ENCODE assay signal across 11 cellular contexts in genomic region chr12:132194056-132194455, GRCh38. TPM values are rescaled to one million over a fixed set of nuclear protein-coding genes. Genes with fewer than 3 reads are reported as not detected.
DNase-seq lines count a peak whose midpoint lies in the region; ATAC-seq, FAIRE-seq and TF ChIP-seq lines count a peak whose summit lies in the region.
"Had no signal": no experiment of that assay in that cellular context is flagged by ENCODE, and none has a peak within 500 bp of the region (broad histone marks: within the 10 kb centered on the region; RNA-seq: fewer than 3 reads in every experiment).

No MANE protein-coding gene starts in this region.

- no peak for TF ChIP-seq POLR2A in K562 (conservative IDR thresholded peaks at IDR 0.05)

- no peaks in the 10 kb centered on the region for H3K79me2 ChIP-seq in K562 (ENCODE audit: control insufficient read depth, insufficient read depth, low read length)

- peaks cover 4% of the 10 kb centered on the region for H3K36me3 Mint-ChIP-seq in activated CD4-positive, alpha-beta memory T cell treated with anti-CD3 and anti-CD28 coated beads for 36 hours
- peaks cover 7% of the 10 kb centered on the region for H3K36me3 Mint-ChIP-seq in activated CD4-positive, alpha-beta memory T cell treated with anti-CD3 and anti-CD28 coated beads, Interleukin-2, amount 10 ng/mL, durations not matched to agents 7 days and 5 days (ENCODE audit: low read depth)
- peaks cover 4% of the 10 kb centered on the region for H3K36me3 Mint-ChIP-seq in nephron progenitor cell (ENCODE audit: low read depth)

- DNase-seq in activated CD4-positive, alpha-beta memory T cell treated with anti-CD3 and anti-CD28 coated beads for 36 hours = peak; percentile 52
- DNase-seq in activated CD4-positive, alpha-beta memory T cell treated with anti-CD3 and anti-CD28 coated beads, Interleukin-2, amount 10 ng/mL, durations not matched to agents 7 days and 5 days = no peak
- DNase-seq in HuH-7.5 (ENCODE audit: low spot score) = peak; percentile 59
- peak; percentile 62 to 72 (median 66) for DNase-seq in K562 (ENCODE audit: extremely low read depth in 1 of 4, low spot score in 3 of 4)
- no peak for DNase-seq in nephron progenitor cell
- no peak for DNase-seq in globus pallidus (ENCODE audit: low spot score)
- DNase-seq in NCI-H2196 (lab: John Stamatoyannopoulos, UW; ENCODE audit: unreplicated experiment) = no peak
- DNase-seq: NCI-H2029 had no signal

- no peak overlapping the region for H3K27ac Mint-ChIP-seq in activated CD4-positive, alpha-beta memory T cell treated with anti-CD3 and anti-CD28 coated beads for 36 hours
- no peak overlapping the region for H3K27ac Mint-ChIP-seq in activated CD4-positive, alpha-beta memory T cell treated with anti-CD3 and anti-CD28 coated beads, Interleukin-2, amount 10 ng/mL, durations not matched to agents 7 days and 5 days
- no peak overlapping the region for H3K27ac Mint-ChIP-seq in nephron progenitor cell

- H3K36me3 ChIP-seq in K562 (ENCODE audit: control insufficient read depth, insufficient read depth, low read length) = no peaks in the 10 kb centered on the region
- H3K36me3 ChIP-seq: thoracic aorta had no signal

- no peak for TF ChIP-seq EP300 in K562 (IDR thresholded peaks at IDR 0.05; ENCODE audit: low read length)

- H3K4me3 ChIP-seq in K562 = no peak overlapping the region
- H3K4me3 ChIP-seq: thoracic aorta had no signal

- no peak overlapping the region for H3K9ac ChIP-seq in K562 (ENCODE audit: insufficient read depth in 1 of 2, low read depth in 2 of 2, low read length in 2 of 2)

- CTCF ChIA-PET in activated CD4-positive, alpha-beta memory T cell treated with anti-CD3 and anti-CD28 coated beads for 36 hours (lab: Charles Lee) = interaction anchor here (1.1 to 2.0 kb wide), 2 partner anchors 31 to 33 kb away, joined by 3 to 5 read pairs; no protein-coding TSS in a partner anchor
- CTCF ChIA-PET in activated CD4-positive, alpha-beta memory T cell treated with anti-CD3 and anti-CD28 coated beads, Interleukin-2, amount 10 ng/mL, durations not matched to agents 7 days and 5 days (lab: Charles Lee) = interaction anchor here (0.9 kb wide), 1 partner anchor 40 kb away, joined by 6 read pairs; no protein-coding TSS in a partner anchor
- CTCF ChIA-PET in K562 (lab: Yijun Ruan, JAX; ENCODE audit: low intra/inter-chr PET ratio) = no interaction called here

- no TSS peak for BruUV-seq in K562 (replicated peaks; lab: Mats Ljungman, UMichigan)

- peaks cover 19% of the 10 kb centered on the region for H3K9me3 ChIP-seq in K562 (replicated peaks; ENCODE audit: control insufficient read depth, insufficient read depth, low read depth, low read length)

- no peaks in the 10 kb centered on the region for H3K27me3 Mint-ChIP-seq in activated CD4-positive, alpha-beta memory T cell treated with anti-CD3 and anti-CD28 coated beads for 36 hours
- no peaks in the 10 kb centered on the region for H3K27me3 Mint-ChIP-seq in activated CD4-positive, alpha-beta memory T cell treated with anti-CD3 and anti-CD28 coated beads, Interleukin-2, amount 10 ng/mL, durations not matched to agents 7 days and 5 days
- H3K27me3 Mint-ChIP-seq in nephron progenitor cell (ENCODE audit: low read depth, poor library complexity) = peaks cover 50% of the 10 kb centered on the region

- no peaks in the 10 kb centered on the region for H3K9me1 ChIP-seq in K562 (ENCODE audit: control insufficient read depth, insufficient read depth, low read length)

- in situ Hi-C loops in K562 (cut with MboI) = no loop called here

- peaks cover 13% of the 10 kb centered on the region for H3K4me1 Mint-ChIP-seq in activated CD4-positive, alpha-beta memory T cell treated with anti-CD3 and anti-CD28 coated beads for 36 hours (ENCODE audit: low read depth)
- H3K4me1 Mint-ChIP-seq in activated CD4-positive, alpha-beta memory T cell treated with anti-CD3 and anti-CD28 coated beads, Interleukin-2, amount 10 ng/mL, durations not matched to agents 7 days and 5 days = peaks cover 12% of the 10 kb centered on the region
- peaks cover 24% of the 10 kb centered on the region for H3K4me1 Mint-ChIP-seq in nephron progenitor cell

- intact Hi-C loops in activated CD4-positive, alpha-beta memory T cell treated with anti-CD3 and anti-CD28 coated beads for 36 hours (cut with micrococcal nuclease) = no loop called here
- intact Hi-C loops in K562 (cut with micrococcal nuclease) = no loop called here

- peaks cover 22 to 65% of the 10 kb centered on the region in 2 experiments; a peak in 4 of 5 replicates for H3K27me3 ChIP-seq in K562 (ENCODE audit: control insufficient read depth in 2 of 2, insufficient read depth in 2 of 2, low read length in 2 of 2)

- POLR2A ChIA-PET in activated CD4-positive, alpha-beta memory T cell treated with anti-CD3 and anti-CD28 coated beads for 36 hours (lab: Charles Lee) = no interaction called here
- POLR2A ChIA-PET in activated CD4-positive, alpha-beta memory T cell treated with anti-CD3 and anti-CD28 coated beads, Interleukin-2, amount 10 ng/mL, durations not matched to agents 7 days and 5 days (lab: Charles Lee) = no interaction called here
- POLR2A ChIA-PET in K562 (lab: Yijun Ruan, JAX) = interaction anchor here (1.0 kb wide), 1 partner anchor 11 kb away, joined by 3 read pairs; no protein-coding TSS in a partner anchor

- H2AFZ ChIP-seq in K562 (ENCODE audit: low read depth, low read length) = no peak overlapping the region

- H4K20me1 ChIP-seq in K562 (replicated peaks; ENCODE audit: control insufficient read depth, insufficient read depth, low read length) = no peaks in the 10 kb centered on the region

- peak; percentile 78 for FAIRE-seq in K562 (lab: Jason Lieb, UNC)
- FAIRE-seq: endometrium had no signal

- no peak overlapping the region for H3K27ac ChIP-seq in K562 (ENCODE audit: extremely low read depth, low read depth, low read length)
- H3K27ac ChIP-seq: thoracic aorta had no signal

- ATAC-seq in K562 (peak; percentile 58), GM21367 (IDR thresholded peaks at IDR 0.05; ENCODE audit: unreplicated experiment) (no peak)

- peak in 1 of 2 experiments; percentile 42; a peak in 2 of 4 replicates for TF ChIP-seq RAD21 in K562 (CRISPR knock-in tag; conservative IDR thresholded peaks at IDR 0.05 in 1 of 2, IDR thresholded peaks at IDR 0.05 in 1 of 2)

- TF ChIP-seq CTCF in K562 (IDR thresholded peaks at IDR 0.05 in 2 of 3, conservative IDR thresholded peaks at IDR 0.05 in 1 of 3; ENCODE audit: insufficient read depth in 2 of 3, low read depth in 1 of 3, low read length in 3 of 3) (peak; percentile 66 to 86 (median 85)), nephron progenitor cell (IDR thresholded peaks at IDR 0.05) (peak; percentile 27)

- H3K9me3 Mint-ChIP-seq in activated CD4-positive, alpha-beta memory T cell treated with anti-CD3 and anti-CD28 coated beads for 36 hours = peaks cover 11% of the 10 kb centered on the region
- H3K9me3 Mint-ChIP-seq in activated CD4-positive, alpha-beta memory T cell treated with anti-CD3 and anti-CD28 coated beads, Interleukin-2, amount 10 ng/mL, durations not matched to agents 7 days and 5 days = peaks cover 12% of the 10 kb centered on the region
- H3K9me3 Mint-ChIP-seq in nephron progenitor cell = peaks cover 15% of the 10 kb centered on the region

- peaks cover 3 to 37% of the 10 kb centered on the region in 2 experiments; a peak in 2 of 5 replicates for H3K4me1 ChIP-seq in K562 (replicated peaks in 1 of 2; ENCODE audit: control insufficient read depth in 2 of 2, insufficient read depth in 2 of 2, low read length in 2 of 2)

- no peak overlapping the region for H3K4me3 Mint-ChIP-seq in activated CD4-positive, alpha-beta memory T cell treated with anti-CD3 and anti-CD28 coated beads for 36 hours
- no peak overlapping the region for H3K4me3 Mint-ChIP-seq in activated CD4-positive, alpha-beta memory T cell treated with anti-CD3 and anti-CD28 coated beads, Interleukin-2, amount 10 ng/mL, durations not matched to agents 7 days and 5 days
- H3K4me3 Mint-ChIP-seq in nephron progenitor cell = no peak overlapping the region

- H3K4me2 ChIP-seq in K562 (ENCODE audit: insufficient read depth, low read length) = no peak overlapping the region

- 2% methylated on average over 10 of the region's 10 CpGs for WGBS in K562 (ENCODE audit: insufficient coverage, low coverage, missing lambda C conversion rate)

RNA-seq across cellular contexts. Expression of gene NOC4L, which starts 49.8 kb away (rescaled TPM):
- total RNA-seq in activated CD4-positive, alpha-beta memory T cell treated with anti-CD3 and anti-CD28 coated beads for 36 hours = 10 to 100 TPM; 29.8 to 30.5 TPM
- total RNA-seq in activated CD4-positive, alpha-beta memory T cell treated with anti-CD3 and anti-CD28 coated beads, Interleukin-2, amount 10 ng/mL, durations not matched to agents 7 days and 5 days = 10 to 100 TPM; 23.4 to 23.6 TPM
- 5.1 and 16.0 TPM in 2 replicates for total RNA-seq in K562 (2011; cell fraction: chromatin; rRNA removed; ENCODE audit: low replicate concordance)
- 19.2 and 20.4 TPM in 2 replicates for total RNA-seq in K562 (2011; cell fraction: nucleolus; rRNA removed)
- 6.3 and 8.9 TPM in 2 replicates for total RNA-seq in K562 (2011; cell fraction: nucleoplasm; rRNA removed)
- total RNA-seq in K562 (2014; rRNA removed) (40.4 and 57.2 TPM in 2 replicates), K562 (2014; rRNA removed; fragmentation: Illumina TruSeq; extraction: Trizol) (3.2 and 4.9 TPM in 2 replicates), K562 (2015; rRNA removed; fragmentation: Illumina TruSeq; extraction: Trizol) (20.1 and 24.6 TPM in 2 replicates), K562 (2021) (77.0 and 78.5 TPM in 2 replicates)
- polyA plus RNA-seq in K562 (2011; rRNA removed) (4.4 and 8.8 TPM in 2 replicates), K562 (2014; fragmentation: Illumina TruSeq; extraction: Trizol) (20.0 and 44.9 TPM in 2 replicates), K562 (2014; fragmentation: Nextera tagmentation; extraction: Ambion mirVana) (1 to 10 TPM; 1.3 to 2.9 TPM), K562 (2014; rRNA removed) (33.7 and 35.5 TPM in 2 replicates)
- polyA plus RNA-seq in K562 (2011; cell fraction: cytosol; rRNA removed) = 7.3 and 22.0 TPM in 2 replicates
- polyA plus RNA-seq in K562 (2011; cell fraction: nucleus; rRNA removed) = 16.8 and 33.7 TPM in 2 replicates
- polyA plus RNA-seq in K562 (2012) = 38.5 and 46.2 TPM in 2 replicates
- 1.5 and 3.8 TPM in 2 replicates for polyA minus RNA-seq in K562 (2011; rRNA and poly(A)+ RNA removed)
- polyA minus RNA-seq in K562 (2011; cell fraction: cytosol; rRNA and poly(A)+ RNA removed) = 21.0 and 22.6 TPM in 2 replicates
- polyA minus RNA-seq in K562 (2011; cell fraction: nucleus; rRNA and poly(A)+ RNA removed) = 7.9 and 9.6 TPM in 2 replicates

RNA-seq across cellular contexts. Expression of gene DDX51, which starts 49.9 kb away (rescaled TPM):
- total RNA-seq in activated CD4-positive, alpha-beta memory T cell treated with anti-CD3 and anti-CD28 coated beads for 36 hours = 10 to 100 TPM; 18.3 to 21.3 TPM
- total RNA-seq in activated CD4-positive, alpha-beta memory T cell treated with anti-CD3 and anti-CD28 coated beads, Interleukin-2, amount 10 ng/mL, durations not matched to agents 7 days and 5 days = 10 to 100 TPM; 17.9 to 18.6 TPM
- total RNA-seq in K562 (2011; cell fraction: chromatin; rRNA removed; ENCODE audit: low replicate concordance) = 67.8 and 193 TPM in 2 replicates
- total RNA-seq in K562 (2011; cell fraction: nucleolus; rRNA removed) = 119 and 131 TPM in 2 replicates
- 73.8 and 80.7 TPM in 2 replicates for total RNA-seq in K562 (2011; cell fraction: nucleoplasm; rRNA removed)
- 13.1 and 17.3 TPM in 2 replicates for total RNA-seq in K562 (2014; rRNA removed)
- total RNA-seq in K562 (2014; rRNA removed; fragmentation: Illumina TruSeq; extraction: Trizol) = 6.3 and 8.0 TPM in 2 replicates
- 12.4 TPM in 2 replicates for total RNA-seq in K562 (2015; rRNA removed; fragmentation: Illumina TruSeq; extraction: Trizol)
- total RNA-seq in K562 (2021) = 28.9 and 35.9 TPM in 2 replicates
- polyA plus RNA-seq in K562 (2011; rRNA removed) = 11.5 and 16.8 TPM in 2 replicates
- polyA plus RNA-seq in K562 (2011; cell fraction: cytosol; rRNA removed) = 11.0 and 11.3 TPM in 2 replicates
- polyA plus RNA-seq in K562 (2011; cell fraction: nucleus; rRNA removed) = 90.6 and 110 TPM in 2 replicates
- polyA plus RNA-seq in K562 (2012) = 17.8 and 19.0 TPM in 2 replicates
- 15.2 and 18.7 TPM in 2 replicates for polyA plus RNA-seq in K562 (2014; fragmentation: Illumina TruSeq; extraction: Trizol)
- 1 to 10 TPM; 1.1 TPM for polyA plus RNA-seq in K562 (2014; fragmentation: Nextera tagmentation; extraction: Ambion mirVana)
- polyA plus RNA-seq in K562 (2014; rRNA removed) = 30.2 and 30.4 TPM in 2 replicates
- 3.7 and 6.8 TPM in 2 replicates for polyA minus RNA-seq in K562 (2011; rRNA and poly(A)+ RNA removed)
- polyA minus RNA-seq in K562 (2011; cell fraction: cytosol; rRNA and poly(A)+ RNA removed) = 5.7 and 7.7 TPM in 2 replicates
- 27.7 and 30.6 TPM in 2 replicates for polyA minus RNA-seq in K562 (2011; cell fraction: nucleus; rRNA and poly(A)+ RNA removed)

Comparison
In these comparisons a context has a peak if more than half of its experiments do, and no peak if none do; other contexts are left out.
1. DNase-seq: peak in activated CD4-positive, alpha-beta memory T cell treated with anti-CD3 and anti-CD28 coated beads for 36 hours (single experiment), HuH-7.5 (single experiment) and K562 (4 of 4); none in activated CD4-positive, alpha-beta memory T cell treated with anti-CD3 and anti-CD28 coated beads, Interleukin-2, amount 10 ng/mL, durations not matched to agents 7 days and 5 days (single experiment), nephron progenitor cell (single experiment), globus pallidus (single experiment) and NCI-H2196 (single experiment).